ENCODE assay signal across 14 cellular contexts in the genomic region with DNA sequence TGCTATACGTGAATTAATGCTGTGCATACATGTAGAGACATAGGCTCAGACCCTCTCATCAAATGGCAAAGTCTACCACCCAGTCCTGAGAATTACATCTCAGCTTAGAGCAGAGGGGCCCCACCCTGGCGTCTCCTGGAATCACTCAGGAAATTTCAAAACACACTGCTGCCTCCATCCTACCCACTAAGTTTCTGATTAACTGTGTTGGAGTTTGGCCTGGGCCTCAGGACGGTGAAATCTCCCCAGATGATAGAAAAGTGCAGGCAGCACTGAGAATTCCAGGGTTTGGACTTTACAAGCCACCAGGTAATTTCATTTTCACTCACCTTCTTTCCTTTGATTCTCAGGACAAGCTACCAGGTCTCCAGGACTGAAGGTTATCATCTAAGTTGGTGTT. TPM values are rescaled to one million over a fixed set of nuclear protein-coding genes. Genes with fewer than 3 reads are reported as not detected.
"Had no signal": no experiment of that assay in that cellular context is flagged by ENCODE, and none has a peak within 500 bp of the region (broad histone marks: within the 10 kb centered on the region; RNA-seq: fewer than 3 reads in every experiment).

No MANE protein-coding gene starts in this region.

- ATAC-seq: heart left ventricle had no signal

- H3K27me3 Mint-ChIP-seq: memory B cell had no signal

- H3K27me3 ChIP-seq: cardiac muscle cell, ovary, stomach, thyroid gland had no signal

- H3K9me3 Mint-ChIP-seq: memory B cell had no signal

- H3K4me3 Mint-ChIP-seq: memory B cell; neural crest cell; T-helper 1 cell treated with Interleukin-12 subunit alpha and Interleukin-12 subunit beta and Interleukin-4 antibody, amounts not matched to agents 30 μg/mL and 1 μg/mL, for 36 hours had no signal

- H3K36me3 ChIP-seq: cardiac muscle cell, heart left ventricle, left ventricle myocardium inferior, ovary, stomach, thyroid gland had no signal

- DNase-seq: activated CD4-positive, alpha-beta T cell treated with anti-CD3 and anti-CD28 coated beads, Interleukin-2, amount 50 U/mL, for 4 hours; activated CD4-positive, CD25-positive, alpha-beta regulatory T cell; activated CD8-positive, alpha-beta memory T cell treated with anti-CD3 and anti-CD28 coated beads, Interleukin-2, amount 50 U/mL, for 48 hours; effector CD4-positive, alpha-beta T cell; heart left ventricle; left ventricle myocardium inferior; ovary; stimulated activated CD4-positive, alpha-beta T cell treated with anti-CD3 and anti-CD28 coated beads, Interleukin-4, amount 100 ng/mL, for 24 hours; stomach; thyroid gland had no signal

- H3K4me1 ChIP-seq: left ventricle myocardium inferior, stomach, thyroid gland had no signal

- H3K27ac Mint-ChIP-seq: memory B cell; T-helper 1 cell treated with Interleukin-12 subunit alpha and Interleukin-12 subunit beta and Interleukin-4 antibody, amounts not matched to agents 30 μg/mL and 1 μg/mL, for 36 hours had no signal

- H3K27ac ChIP-seq: cardiac muscle cell, left ventricle myocardium inferior, ovary, stomach, thyroid gland had no signal

- H3K4me3 ChIP-seq: cardiac muscle cell, heart left ventricle, left ventricle myocardium inferior, ovary, stomach, thyroid gland had no signal

- H3K9me3 ChIP-seq: left ventricle myocardium inferior, ovary, stomach, thyroid gland had no signal

RNA-seq across cellular contexts. Expression of gene FAM9C, which starts 3.3 kb away (rescaled TPM):
- total RNA-seq: cardiac muscle cell, left ventricle myocardium inferior had no signal
